22 cellular contexts compared by ENCODE assay signal in genomic region chr1:48127735-48128685, GRCh38.
"Had no signal": no experiment of that assay in that cellular context is flagged by ENCODE, and none has a peak within 500 bp of the region (broad histone marks: within the 10 kb centered on the region; RNA-seq: fewer than 3 reads in every experiment).

No MANE protein-coding gene starts in this region.

- H3K36me3 ChIP-seq: brain microvascular endothelial cell had no signal

- H3K27me3 ChIP-seq: brain microvascular endothelial cell had no signal

- DNase-seq: activated CD4-positive, alpha-beta T cell treated with anti-CD3 and anti-CD28 coated beads for 48 hours; activated CD4-positive, alpha-beta T cell treated with anti-CD3 and anti-CD28 coated beads, Interleukin-2, amount 50 U/mL, for 4 hours; activated CD8-positive, alpha-beta memory T cell treated with anti-CD3 and anti-CD28 coated beads, Interleukin-2, amount 50 U/mL, for 48 hours; activated CD8-positive, alpha-beta T cell treated with anti-CD3 and anti-CD28 coated beads, Interleukin-2, amount 10 ng/mL, durations not matched to agents 7 days and 5 days; activated T-cell treated with anti-CD3 and anti-CD28 coated beads, Interleukin-2, amount 50 U/mL, for 1 hour; brain microvascular endothelial cell; caudate nucleus; KG1; NCI-H1092; NCI-H1417; NCI-H1694; NCI-H2029; NCI-H2107; NCI-H2171 treated with DMSO at 0.1 percent for 48 hours; NCI-H226; NCI-H510A; NCI-H82; NK-92 treated with Interleukin-12 subunit alpha and Interleukin-12 subunit beta, amount 100 ng/mL, for 24 hours; OCI-M1; SHP77 treated with DMSO at 0.1 percent for 48 hours had no signal

- H3K27ac ChIP-seq: brain microvascular endothelial cell had no signal

- ATAC-seq: activated CD4-positive, CD25-positive, alpha-beta regulatory T cell treated with anti-CD3 and anti-CD28 coated beads, Interleukin-2, amount 50 U/mL, for 24 hours; activated CD8-positive, alpha-beta T cell treated with anti-CD3 and anti-CD28 coated beads, Interleukin-2, amount 10 ng/mL, durations not matched to agents 7 days and 5 days; Panc1 had no signal
